11 cellular contexts compared by ENCODE assay signal in genomic region chr11:2375341-2375853, GRCh38. TPM values are rescaled to one million over a fixed set of nuclear protein-coding genes. Genes with fewer than 3 reads are reported as not detected.
A peak's percentile ranks its signal among the peaks of the same experiment; 100 is the strongest.
DNase-seq lines count a peak whose midpoint lies in the region; ATAC-seq and TF ChIP-seq lines count a peak whose summit lies in the region.
"Had no signal": no experiment of that assay in that cellular context is flagged by ENCODE, and none has a peak within 500 bp of the region (broad histone marks: within the 10 kb centered on the region; RNA-seq: fewer than 3 reads in every experiment).

No MANE protein-coding gene starts in this region.

- H2AFZ ChIP-seq in neuronal stem cell (ENCODE audit: low read length) = no peak overlapping the region

- H3K4me3 ChIP-seq in CD8-positive, alpha-beta memory T cell (ENCODE audit: low read length) = no peak overlapping the region
- peak overlapping the region; percentile 57 for H3K4me3 ChIP-seq in left ventricle myocardium inferior
- no peak overlapping the region for H3K4me3 ChIP-seq in neuronal stem cell (ENCODE audit: low read length in 2 of 2)
- no peak overlapping the region for H3K4me3 ChIP-seq in coronary artery
- H3K4me3 ChIP-seq: BLaER1 had no signal

- no peak overlapping the region for H3K23ac ChIP-seq in neuronal stem cell (ENCODE audit: low read depth, low read length, poor library complexity)

- no peak overlapping the region for H2AK5ac ChIP-seq in neuronal stem cell (ENCODE audit: low read depth, low read length)

- intact Hi-C loops in left ventricle myocardium inferior (cut with micrococcal nuclease) = loop anchor here (10.0 kb wide), 1 partner anchor 61 kb away; no protein-coding TSS in a partner anchor

- no peaks in the 10 kb centered on the region for H3K36me3 ChIP-seq in CD8-positive, alpha-beta memory T cell (ENCODE audit: insufficient read depth, low read length)
- H3K36me3 ChIP-seq in left ventricle myocardium inferior = no peaks in the 10 kb centered on the region
- H3K36me3 ChIP-seq in neuronal stem cell (replicated peaks in 1 of 2; ENCODE audit: control insufficient read depth in 2 of 2, insufficient read depth in 2 of 2, low read length in 2 of 2) = peaks cover 6 to 10% of the 10 kb centered on the region in 2 donors

- H3K79me1 ChIP-seq in neuronal stem cell (ENCODE audit: low read depth, low read length) = peaks cover 23% of the 10 kb centered on the region

- peaks cover 11 to 27% (median 15%) of the 10 kb centered on the region in 3 donors for H3K4me1 Mint-ChIP-seq in CD8-positive, alpha-beta memory T cell
- peaks cover 11 to 26% (median 18%) of the 10 kb centered on the region in 3 donors for H3K4me1 Mint-ChIP-seq in T-cell

- CTCF ChIA-PET in CD8-positive, alpha-beta memory T cell (lab: Charles Lee) = interaction anchor here (1.3 to 3.6 kb wide), 2 partner anchors 69 to 70 kb away, joined by 4 to 22 read pairs; no protein-coding TSS in a partner anchor
- CTCF ChIA-PET in T-cell (lab: Charles Lee) = no interaction called here

- no peaks in the 10 kb centered on the region for H3K9me3 Mint-ChIP-seq in CD8-positive, alpha-beta memory T cell
- H3K9me3 Mint-ChIP-seq in T-cell = no peaks in the 10 kb centered on the region

- peaks cover 0 to 11% (median 0%) of the 10 kb centered on the region in 3 donors for H3K36me3 Mint-ChIP-seq in CD8-positive, alpha-beta memory T cell
- no peaks in the 10 kb centered on the region for H3K36me3 Mint-ChIP-seq in T-cell

- no peak overlapping the region for H3K27ac ChIP-seq in CD8-positive, alpha-beta memory T cell (ENCODE audit: low read depth, low read length)
- H3K27ac ChIP-seq in left ventricle myocardium inferior (replicated peaks) (peak overlapping the region; percentile 99), neuronal stem cell (replicated peaks; ENCODE audit: low read length) (no peak overlapping the region), coronary artery (no peak overlapping the region)
- H3K27ac ChIP-seq: BLaER1 had no signal

- no peak for DNase-seq in CD8-positive, alpha-beta memory T cell
- DNase-seq in T-cell = no peak
- DNase-seq in left ventricle myocardium inferior = peak; percentile 66
- no peak for DNase-seq in neuronal stem cell (ENCODE audit: low spot score)
- no peak for DNase-seq in NCI-H2029 treated with DMSO at 0.1 percent for 48 hours (lab: John Stamatoyannopoulos, UW)
- DNase-seq in coronary artery (ENCODE audit: low spot score) = no peak
- no peak for DNase-seq in activated gamma-delta T cell treated with Interleukin-2 at 50 U/mL for 16 hours
- no peak for DNase-seq in HPDE6-E6E7 (ENCODE audit: extremely low spot score)
- DNase-seq: NCI-H1105 treated with DMSO at 0.1 percent for 48 hours, NCI-H774 had no signal

- peak; percentile 43 for TF ChIP-seq CTCF in left ventricle myocardium inferior (IDR thresholded peaks at IDR 0.05; ENCODE audit: borderline replicate concordance)
- TF ChIP-seq CTCF in coronary artery (IDR thresholded peaks at IDR 0.05) = no peak

- H3K27me3 ChIP-seq in CD8-positive, alpha-beta memory T cell (ENCODE audit: insufficient read depth, low read length, poor library complexity, severe bottlenecking) = no peaks in the 10 kb centered on the region
- no peaks in the 10 kb centered on the region for H3K27me3 ChIP-seq in left ventricle myocardium inferior (ENCODE audit: low read depth)
- H3K27me3 ChIP-seq in neuronal stem cell (ENCODE audit: control insufficient read depth in 3 of 3, insufficient read depth in 3 of 3, low read depth in 1 of 3, low read length in 3 of 3) = no peaks in the 10 kb centered on the region
- H3K27me3 ChIP-seq: BLaER1 had no signal

- no peak overlapping the region for H2BK5ac ChIP-seq in neuronal stem cell (ENCODE audit: low read length)

- no peak overlapping the region for H3K4ac ChIP-seq in neuronal stem cell (ENCODE audit: low read length)

- H3K4me1 ChIP-seq in CD8-positive, alpha-beta memory T cell (ENCODE audit: insufficient read depth, low read length) = peaks cover 23% of the 10 kb centered on the region
- H3K4me1 ChIP-seq in left ventricle myocardium inferior (peaks cover 53% of the 10 kb centered on the region), neuronal stem cell (ENCODE audit: control insufficient read depth in 2 of 2, insufficient read depth in 1 of 2, low read depth in 1 of 2, low read length in 2 of 2) (peaks cover 7 to 14% of the 10 kb centered on the region in 2 donors)

- H3K27me3 Mint-ChIP-seq in CD8-positive, alpha-beta memory T cell = peaks cover 0 to 3% of the 10 kb centered on the region in 2 donors
- no peaks in the 10 kb centered on the region for H3K27me3 Mint-ChIP-seq in T-cell

- H3K9ac ChIP-seq in neuronal stem cell (ENCODE audit: low read depth, low read length, poor library complexity) = peak overlapping the region; percentile 0
- H3K9ac ChIP-seq: BLaER1 had no signal

- no peak overlapping the region for H3K4me2 ChIP-seq in neuronal stem cell (ENCODE audit: insufficient read depth, low read length, poor library complexity, severe bottlenecking)
- H3K4me2 ChIP-seq: BLaER1 had no signal

- no peak overlapping the region for H2BK15ac ChIP-seq in neuronal stem cell (ENCODE audit: low read length)

- H3K27ac Mint-ChIP-seq in CD8-positive, alpha-beta memory T cell = peak overlapping the region in 2 of 8 donors; percentile 34 to 50
- no peak overlapping the region for H3K27ac Mint-ChIP-seq in T-cell

- WGBS in neuronal stem cell (ENCODE audit: extremely low coverage in 2 of 2, insufficient read length in 2 of 2, insufficient replicate concordance in 1 of 2), 2 donors = no CpG with 5 or more reads among the region's 6 CpGs

- no peak overlapping the region for H2BK120ac ChIP-seq in neuronal stem cell (ENCODE audit: low read depth, low read length)

- POLR2A ChIA-PET in CD8-positive, alpha-beta memory T cell (lab: Charles Lee) = interaction anchor here (0.5 kb wide), 1 partner anchor 9 kb away, joined by 3 read pairs; no protein-coding TSS in a partner anchor
- POLR2A ChIA-PET in T-cell (lab: Charles Lee) = no interaction called here

- no peaks in the 10 kb centered on the region for H3K9me3 ChIP-seq in CD8-positive, alpha-beta memory T cell (ENCODE audit: low read length)
- H3K9me3 ChIP-seq in left ventricle myocardium inferior (replicated peaks) (no peaks in the 10 kb centered on the region), neuronal stem cell (replicated peaks in 1 of 2; ENCODE audit: control insufficient read depth in 2 of 2, insufficient read depth in 1 of 2, low read depth in 1 of 2, low read length in 2 of 2) (no peaks in the 10 kb centered on the region)

- peak overlapping the region; percentile 46 for H3K18ac ChIP-seq in neuronal stem cell (ENCODE audit: low read length)

- H4K91ac ChIP-seq in neuronal stem cell (ENCODE audit: low read depth, low read length, poor library complexity) = no peak overlapping the region

- H3K14ac ChIP-seq in neuronal stem cell (ENCODE audit: low read length) = no peak overlapping the region

- ATAC-seq in T-cell (replicated peaks in 1 of 4) = no peak

- no peak overlapping the region for H4K8ac ChIP-seq in neuronal stem cell (ENCODE audit: low read depth, low read length)

- peak overlapping the region in 6 of 7 donors; percentile 44 to 85 (median 56) for H3K4me3 Mint-ChIP-seq in CD8-positive, alpha-beta memory T cell
- peak overlapping the region; percentile 4 to 81 (median 65) for H3K4me3 Mint-ChIP-seq in T-cell

- no peak overlapping the region for H2BK12ac ChIP-seq in neuronal stem cell (ENCODE audit: low read length)

RNA-seq across cellular contexts. Expression of gene CD81, which starts 1.7 kb away (rescaled TPM):
- total RNA-seq in CD8-positive, alpha-beta memory T cell = 100 to 1,000 TPM; 176 to 189 TPM
- 107 TPM for polyA plus RNA-seq in CD8-positive, alpha-beta memory T cell
- total RNA-seq in T-cell (100 to 1,000 TPM; 124 to 213 (median 146) TPM), left ventricle myocardium inferior (412 TPM)
- 200 TPM for polyA plus RNA-seq in neuronal stem cell (2013, experiment 1 of 2)
- 195 TPM for polyA plus RNA-seq in neuronal stem cell (2013, experiment 2 of 2)

RNA-seq across cellular contexts. Expression of gene TSSC4, which starts 25.2 kb away (rescaled TPM):
- total RNA-seq in CD8-positive, alpha-beta memory T cell = 10 to 100 TPM; 79.6 to 84.1 TPM
- polyA plus RNA-seq in CD8-positive, alpha-beta memory T cell = 85.6 TPM
- total RNA-seq in T-cell = 10 to 100 TPM; 46.2 to 73.7 (median 64.8) TPM
- 31.7 TPM for total RNA-seq in left ventricle myocardium inferior
- 50.8 TPM for polyA plus RNA-seq in neuronal stem cell (2013, experiment 1 of 2)
- polyA plus RNA-seq in neuronal stem cell (2013, experiment 2 of 2) = 54.1 TPM
